ENCODE assay signal across 17 cellular contexts in the genomic region with DNA sequence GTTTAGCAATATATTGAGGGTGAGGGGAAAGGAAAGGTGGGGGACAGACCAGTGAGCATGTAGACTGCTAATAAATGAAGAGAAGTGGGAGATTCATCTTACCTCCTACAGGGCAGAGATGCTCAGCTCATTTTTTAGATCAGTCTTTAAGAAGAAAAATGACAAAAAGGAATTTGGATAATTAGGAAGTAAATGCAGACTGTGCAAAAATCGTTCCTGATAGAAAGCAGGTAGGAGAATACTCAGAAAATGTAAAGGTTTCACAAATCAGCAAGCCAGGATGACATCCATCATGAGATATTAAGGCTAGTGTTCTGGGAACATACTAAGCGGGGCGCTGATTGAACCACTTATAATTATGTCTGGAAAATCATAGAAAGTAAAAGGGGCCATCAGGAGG.
DNase-seq lines count a peak whose midpoint lies in the region; ATAC-seq and TF ChIP-seq lines count a peak whose summit lies in the region.
"Had no signal": no experiment of that assay in that cellular context is flagged by ENCODE, and none has a peak within 500 bp of the region (broad histone marks: within the 10 kb centered on the region; RNA-seq: fewer than 3 reads in every experiment).

No MANE protein-coding gene starts in this region.

- H3K4me3 ChIP-seq in OCI-LY3 (ENCODE audit: low read length) (no peak overlapping the region), dorsolateral prefrontal cortex (no peak overlapping the region)
- H3K4me3 ChIP-seq: GM12878, HAP-1 had no signal

- POLR2A ChIA-PET in activated CD4-positive, alpha-beta T cell treated with anti-CD3 and anti-CD28 coated beads for 36 hours (lab: Charles Lee): no interaction called here

- no peaks in the 10 kb centered on the region for H3K36me3 ChIP-seq in OCI-LY3 (replicated peaks; ENCODE audit: low read depth, low read length)

- no peaks in the 10 kb centered on the region for H4K20me1 ChIP-seq in OCI-LY3 (ENCODE audit: insufficient read depth, low read length)

- no peak overlapping the region for H3K4me3 Mint-ChIP-seq in activated CD4-positive, alpha-beta T cell treated with anti-CD3 and anti-CD28 coated beads for 36 hours
- no peak overlapping the region for H3K4me3 Mint-ChIP-seq in stimulated activated effector memory CD8-positive, alpha-beta T cell treated with anti-CD3 and anti-CD28 coated beads, Interleukin-12 subunit alpha, Interleukin-12 subunit beta, amount 100 ng/mL, for 72 hours

- no peak overlapping the region for H2AFZ ChIP-seq in OCI-LY3 (ENCODE audit: low read depth, low read length)

- no peaks in the 10 kb centered on the region for H3K9me3 Mint-ChIP-seq in activated CD4-positive, alpha-beta T cell treated with anti-CD3 and anti-CD28 coated beads for 36 hours (ENCODE audit: low read depth)
- H3K9me3 Mint-ChIP-seq in stimulated activated effector memory CD8-positive, alpha-beta T cell treated with anti-CD3 and anti-CD28 coated beads, Interleukin-12 subunit alpha, Interleukin-12 subunit beta, amount 100 ng/mL, for 72 hours: no peaks in the 10 kb centered on the region

- no peak for TF ChIP-seq CTCF in OCI-LY3 (IDR thresholded peaks at IDR 0.05; ENCODE audit: low read depth, low read length)
- TF ChIP-seq CTCF in dorsolateral prefrontal cortex (IDR thresholded peaks at IDR 0.05 in 54 of 56, conservative IDR thresholded peaks at IDR 0.05 in 2 of 56; ENCODE audit: low read depth in 1 of 56, partially characterized antibody in 56 of 56): no peak

- H3K9ac ChIP-seq in OCI-LY3 (ENCODE audit: low read length): no peak overlapping the region

- H3K27me3 Mint-ChIP-seq in activated CD4-positive, alpha-beta T cell treated with anti-CD3 and anti-CD28 coated beads for 36 hours: peaks cover 7% of the 10 kb centered on the region

- peaks cover 16% of the 10 kb centered on the region for H3K4me1 ChIP-seq in OCI-LY3 (ENCODE audit: low read length)

- intact Hi-C loops in activated CD4-positive, alpha-beta T cell treated with anti-CD3 and anti-CD28 coated beads for 36 hours (cut with DNase I, micrococcal nuclease): no loop called here
- intact Hi-C loops in dorsolateral prefrontal cortex (cut with DNase I): no loop called here

- CTCF ChIA-PET in activated CD4-positive, alpha-beta T cell treated with anti-CD3 and anti-CD28 coated beads for 36 hours (lab: Charles Lee): interaction anchor here (0.5 kb wide), 2 partner anchors 15 to 66 kb away, joined by 3 read pairs; no protein-coding TSS in a partner anchor

- peaks cover 16% of the 10 kb centered on the region for H3K4me1 Mint-ChIP-seq in activated CD4-positive, alpha-beta T cell treated with anti-CD3 and anti-CD28 coated beads for 36 hours
- H3K4me1 Mint-ChIP-seq in stimulated activated effector memory CD8-positive, alpha-beta T cell treated with anti-CD3 and anti-CD28 coated beads, Interleukin-12 subunit alpha, Interleukin-12 subunit beta, amount 100 ng/mL, for 72 hours: peaks cover 11% of the 10 kb centered on the region

- no peak overlapping the region for H3K27ac ChIP-seq in OCI-LY3 (ENCODE audit: low read length)
- peak overlapping the region in 58 of 59 donors; percentile 11 to 100 (median 94) for H3K27ac ChIP-seq in dorsolateral prefrontal cortex

- ATAC-seq in activated CD4-positive, alpha-beta T cell treated with anti-CD3 and anti-CD28 coated beads for 36 hours: no peak
- ATAC-seq in stimulated activated effector memory CD8-positive, alpha-beta T cell treated with anti-CD3 and anti-CD28 coated beads, Interleukin-12 subunit alpha, Interleukin-12 subunit beta, amount 100 ng/mL, for 72 hours: no peak
- ATAC-seq: GM12878 had no signal

- H3K36me3 Mint-ChIP-seq in activated CD4-positive, alpha-beta T cell treated with anti-CD3 and anti-CD28 coated beads for 36 hours (ENCODE audit: low read depth): no peaks in the 10 kb centered on the region
- H3K36me3 Mint-ChIP-seq in stimulated activated effector memory CD8-positive, alpha-beta T cell treated with anti-CD3 and anti-CD28 coated beads, Interleukin-12 subunit alpha, Interleukin-12 subunit beta, amount 100 ng/mL, for 72 hours: no peaks in the 10 kb centered on the region

- DNase-seq in activated CD4-positive, alpha-beta T cell treated with anti-CD3 and anti-CD28 coated beads for 36 hours: no peak
- no peak for DNase-seq in activated CD4-positive, alpha-beta T cell treated with anti-CD3 and anti-CD28 coated beads for 48 hours
- no peak for DNase-seq in dorsolateral prefrontal cortex
- DNase-seq in stimulated activated effector memory CD8-positive, alpha-beta T cell treated with anti-CD3 and anti-CD28 coated beads, Interleukin-12 subunit alpha, Interleukin-12 subunit beta, amount 100 ng/mL, for 72 hours (ENCODE audit: low spot score in 2 of 2): no peak
- no peak for DNase-seq in A172 (ENCODE audit: low spot score)
- DNase-seq in NCI-H128 (lab: John Stamatoyannopoulos, UW; ENCODE audit: unreplicated experiment): no peak
- DNase-seq in stimulated activated CD4-positive, alpha-beta T cell treated with anti-CD3 and anti-CD28 coated beads, Interleukin-4, amount 100 ng/mL, for 1 hour: no peak
- DNase-seq: 8988T, C1 segment of cervical spinal cord, GDM1, NCI-H187 treated with DMSO at 0.1 percent for 48 hours, NCI-H2171, NCI-H446, SIG-M5 had no signal

- H3K27me3 ChIP-seq in OCI-LY3 (ENCODE audit: low read depth, low read length) (no peaks in the 10 kb centered on the region), dorsolateral prefrontal cortex (peaks cover 0 to 11% (median 0%) of the 10 kb centered on the region in 45 donors)

- no peaks in the 10 kb centered on the region for H3K79me2 ChIP-seq in OCI-LY3 (ENCODE audit: low read length)

- H3K9me3 ChIP-seq in OCI-LY3 (ENCODE audit: insufficient read depth, low read length): no peaks in the 10 kb centered on the region
- H3K9me3 ChIP-seq: HAP-1 had no signal

- H3K27ac Mint-ChIP-seq in activated CD4-positive, alpha-beta T cell treated with anti-CD3 and anti-CD28 coated beads for 36 hours: peak overlapping the region; percentile 27
- peak overlapping the region; percentile 24 for H3K27ac Mint-ChIP-seq in stimulated activated effector memory CD8-positive, alpha-beta T cell treated with anti-CD3 and anti-CD28 coated beads, Interleukin-12 subunit alpha, Interleukin-12 subunit beta, amount 100 ng/mL, for 72 hours

- H3K4me2 ChIP-seq in OCI-LY3 (ENCODE audit: low read length): peak overlapping the region; percentile 47; the same call in 1 of the 2 replicates
